Comparison of ENCODE assay signal across 17 cellular contexts in genomic region chr2:96843538-96844268, GRCh38. TPM values are rescaled to one million over a fixed set of nuclear protein-coding genes. Genes with fewer than 3 reads are reported as not detected.
A peak's percentile ranks its signal among the peaks of the same experiment; 100 is the strongest.
DNase-seq lines count a peak whose midpoint lies in the region; ATAC-seq and TF ChIP-seq lines count a peak whose summit lies in the region.
"Had no signal": no experiment of that assay in that cellular context is flagged by ENCODE, and none has a peak within 500 bp of the region (broad histone marks: within the 10 kb centered on the region; RNA-seq: fewer than 3 reads in every experiment).

TSS of gene ANKRD23 (minus strand) at chr2:96844021. CDS start at chr2:96843992, 29 bp downstream.

- H3K27ac ChIP-seq in DND-41 (ENCODE audit: low read length) (peak within 1 kb of the TSS; percentile 47; the same call in 1 of the 2 replicates), suprapubic skin (no peak within 1 kb of the TSS)
- H3K27ac ChIP-seq: brain microvascular endothelial cell, tibial artery had no signal

- no peak for TF ChIP-seq EP300 in suprapubic skin (IDR thresholded peaks at IDR 0.05)

- peak within 1 kb of the TSS in 4 of 7 donors; percentile 2 to 9 (median 8) for H3K27ac Mint-ChIP-seq in CD14-positive monocyte
- peak within 1 kb of the TSS in 3 of 5 experiments; percentile 19 to 65 (median 42) for H3K27ac Mint-ChIP-seq in brain
- H3K27ac Mint-ChIP-seq in mesothelial cell of epicardium, result no peak within 1 kb of the TSS

- TF ChIP-seq CTCF in CD14-positive monocyte (IDR thresholded peaks at IDR 0.05) (no peak), DND-41 (IDR thresholded peaks at IDR 0.05; ENCODE audit: borderline replicate concordance, extremely low read depth, low read length, poor library complexity, severe bottlenecking) (no peak), brain (conservative IDR thresholded peaks at IDR 0.05) (no peak), mesothelial cell of epicardium (IDR thresholded peaks at IDR 0.05; ENCODE audit: unreplicated experiment) (no peak), GM20000 (IDR thresholded peaks at IDR 0.05; ENCODE audit: extremely low read depth, missing control alignments) (no peak), suprapubic skin (IDR thresholded peaks at IDR 0.05) (no peak)

- H3K36me3 ChIP-seq in DND-41 (ENCODE audit: insufficient read depth, low read length) (peaks cover 46% of the 10 kb centered on the region), suprapubic skin (peaks cover 38% of the 10 kb centered on the region)
- H3K36me3 ChIP-seq: brain microvascular endothelial cell had no signal

- no peak within 1 kb of the TSS for H2AFZ ChIP-seq in DND-41 (ENCODE audit: low read depth, low read length)

- TF ChIP-seq POLR2A in suprapubic skin (IDR thresholded peaks at IDR 0.05), result no peak

- H3K4me1 ChIP-seq in DND-41 (ENCODE audit: insufficient read depth, low read length), result no peaks in the 10 kb centered on the region
- peaks cover 10% of the 10 kb centered on the region for H3K4me1 ChIP-seq in suprapubic skin

- H3K36me3 Mint-ChIP-seq in CD14-positive monocyte (peaks cover 24 to 40% of the 10 kb centered on the region in 2 donors), brain (peaks cover 31% of the 10 kb centered on the region), mesothelial cell of epicardium (peaks cover 16% of the 10 kb centered on the region)

- H3K4me1 Mint-ChIP-seq in CD14-positive monocyte, result peaks cover 17% of the 10 kb centered on the region
- H3K4me1 Mint-ChIP-seq in brain, result no peaks in the 10 kb centered on the region
- H3K4me1 Mint-ChIP-seq in mesothelial cell of epicardium, result peaks cover 4% of the 10 kb centered on the region

- no peak within 1 kb of the TSS for H3K9ac ChIP-seq in DND-41 (ENCODE audit: low read depth, low read length)

- intact Hi-C loops in CD14-positive monocyte (cut with micrococcal nuclease), result no loop called here

- H3K27me3 Mint-ChIP-seq in CD14-positive monocyte (ENCODE audit: low read depth in 3 of 3) (peaks cover 1 to 4% (median 1%) of the 10 kb centered on the region in 3 donors), brain (no peaks in the 10 kb centered on the region), mesothelial cell of epicardium (ENCODE audit: low read depth) (no peaks in the 10 kb centered on the region)

- H3K79me2 ChIP-seq in DND-41 (ENCODE audit: insufficient read depth, low read length), result no peaks in the 10 kb centered on the region

- no peak for DNase-seq in CD14-positive monocyte (ENCODE audit: low spot score)
- DNase-seq in DND-41, result no peak
- no peak for DNase-seq in mesothelial cell of epicardium (ENCODE audit: low spot score in 2 of 2, unreplicated experiment in 2 of 2)
- DNase-seq in NCI-H187 treated with DMSO at 0.1 percent for 48 hours (lab: John Stamatoyannopoulos, UW), result no peak
- DNase-seq in GM20000 (ENCODE audit: low spot score), result no peak
- no peak for DNase-seq in suprapubic skin (ENCODE audit: low spot score in 2 of 2)
- DNase-seq: brain microvascular endothelial cell, Calu3, midbrain, NCI-H1930, NCI-H510A treated with DMSO at 0.1 percent for 48 hours, small intestine, tibial artery had no signal

- H3K9me3 Mint-ChIP-seq in CD14-positive monocyte (no peaks in the 10 kb centered on the region), brain (no peaks in the 10 kb centered on the region), mesothelial cell of epicardium (no peaks in the 10 kb centered on the region)
- H3K9me3 Mint-ChIP-seq: activated naive CD4-positive, alpha-beta T cell treated with anti-CD3 and anti-CD28 coated beads, Interleukin-2, amount 50 U/mL, for 72 hours had no signal

- no peak within 1 kb of the TSS for H3K4me3 ChIP-seq in DND-41 (ENCODE audit: low read depth in 1 of 2, low read length in 2 of 2)
- no peak within 1 kb of the TSS for H3K4me3 ChIP-seq in suprapubic skin
- H3K4me3 ChIP-seq: tibial artery had no signal

- 91% methylated on average over 11 of the region's 14 CpGs for WGBS in suprapubic skin

- H3K9me3 ChIP-seq in DND-41 (ENCODE audit: insufficient read depth, low read length, severe bottlenecking), result no peaks in the 10 kb centered on the region
- no peaks in the 10 kb centered on the region for H3K9me3 ChIP-seq in suprapubic skin
- H3K9me3 ChIP-seq: tibial artery had no signal

- no peak for ATAC-seq in DND-41 (ENCODE audit: insufficient read depth, low read depth)
- no peak for ATAC-seq in HG03159 (IDR thresholded peaks at IDR 0.05; ENCODE audit: unreplicated experiment)
- ATAC-seq: activated CD4-positive, CD25-positive, alpha-beta regulatory T cell treated with anti-CD3 and anti-CD28 coated beads, Interleukin-2, amount 50 U/mL, for 24 hours; activated naive CD4-positive, alpha-beta T cell treated with anti-CD3 and anti-CD28 coated beads, Interleukin-2, amount 50 U/mL, for 72 hours had no signal

- no peaks in the 10 kb centered on the region; the same call in none of the 2 replicates for H4K20me1 ChIP-seq in DND-41 (ENCODE audit: insufficient read depth, low read length)

- H3K4me3 Mint-ChIP-seq in CD14-positive monocyte (no peak within 1 kb of the TSS), brain (no peak within 1 kb of the TSS), mesothelial cell of epicardium (no peak within 1 kb of the TSS)

- no peaks in the 10 kb centered on the region for H3K27me3 ChIP-seq in DND-41 (ENCODE audit: insufficient read depth, low read length, poor library complexity)
- H3K27me3 ChIP-seq in suprapubic skin, result no peaks in the 10 kb centered on the region
- H3K27me3 ChIP-seq: brain microvascular endothelial cell, tibial artery had no signal

- H3K4me2 ChIP-seq in DND-41 (ENCODE audit: insufficient read depth, low read length), result no peak within 1 kb of the TSS

RNA-seq across cellular contexts. Expression of gene ANKRD23, which starts in this region (rescaled TPM):
- polyA plus RNA-seq in CD14-positive monocyte (not detected), brain (ENCODE audit: insufficient read depth, low read depth, low replicate concordance) (0.73 TPM)
- total RNA-seq in mesothelial cell of epicardium (10.1 to 12.5 TPM (median 12.5 TPM) in 3 replicates), suprapubic skin (10 to 100 TPM in 1 of 4 donors, 1 to 10 TPM in 3; 6.1 to 22.3 (median 7.2) TPM)
